In genomic region chr6:138248878-138249277, GRCh38 we compare ENCODE assay signal across 1 cellular context.
TF ChIP-seq lines count a peak whose summit lies in the region.

No MANE protein-coding gene starts in this region.

TF ChIP-seq in HepG2, 621 proteins besides CTCF, POLR2A, EP300 and RAD21 (continued from another document and continues in another):
- TF ChIP-seq ZHX1 (CRISPR knock-in tag; IDR thresholded peaks at IDR 0.05; ENCODE audit: low read depth) (no peak), NFKBIZ (CRISPR knock-in tag; IDR thresholded peaks at IDR 0.05) (0 out of 2 replicates have a peak, but pooled peaks have one; percentile 56), SAP130 (CRISPR knock-in tag; IDR thresholded peaks at IDR 0.05; ENCODE audit: low read depth) (peak; percentile 84), PRPF4 (IDR thresholded peaks at IDR 0.05; ENCODE audit: low read depth, low read length, poor library complexity, severe bottlenecking) (no peak), MED1 (CRISPR knock-in tag; IDR thresholded peaks at IDR 0.05) (peak; percentile 86), GZF1 (CRISPR knock-in tag; IDR thresholded peaks at IDR 0.05) (no peak), KDM4B (CRISPR knock-in tag; IDR thresholded peaks at IDR 0.05) (peak; percentile 63; the same call in 1 of the 2 replicates), MTA1 (CRISPR knock-in tag; IDR thresholded peaks at IDR 0.05; ENCODE audit: borderline replicate concordance) (no peak), ZFP36 (IDR thresholded peaks at IDR 0.05; ENCODE audit: borderline replicate concordance, low read depth, low read length, partially characterized antibody) (no peak), ATF2 (CRISPR knock-in tag; IDR thresholded peaks at IDR 0.05) (peak; percentile 19; the same call in 1 of the 2 replicates), FOXK2 (IDR thresholded peaks at IDR 0.05) (0 out of 2 replicates have a peak, but pooled peaks have one; percentile 43), ZNF335 (CRISPR knock-in tag; IDR thresholded peaks at IDR 0.05) (peak; percentile 82), ZNF468 (CRISPR knock-in tag; IDR thresholded peaks at IDR 0.05) (no peak), MAFF (IDR thresholded peaks at IDR 0.05; ENCODE audit: low read depth, low read length) (no peak), ATF4 (CRISPR knock-in tag; IDR thresholded peaks at IDR 0.05) (peak in 1 of 2 experiments; percentile 46; a peak in 1 of 4 replicates), ELF3 (CRISPR knock-in tag; IDR thresholded peaks at IDR 0.05) (peak; percentile 78), TBL1XR1 (IDR thresholded peaks at IDR 0.05; ENCODE audit: borderline replicate concordance, low read length, partially characterized antibody) (peak; percentile 99), FOXJ3 (CRISPR knock-in tag; IDR thresholded peaks at IDR 0.05; ENCODE audit: borderline replicate concordance) (peak; percentile 83; the same call in 1 of the 2 replicates), ZNF878 (CRISPR knock-in tag; IDR thresholded peaks at IDR 0.05) (0 out of 2 replicates have a peak, but pooled peaks have one; percentile 66), RXRA (CRISPR knock-in tag; IDR thresholded peaks at IDR 0.05) (peak; percentile 40; the same call in 1 of the 2 replicates), ZNF225 (CRISPR knock-in tag; IDR thresholded peaks at IDR 0.05) (no peak), MLX (CRISPR knock-in tag; IDR thresholded peaks at IDR 0.05) (0 out of 2 replicates have a peak, but pooled peaks have one; percentile 43), MIER3 (CRISPR knock-in tag; IDR thresholded peaks at IDR 0.05; ENCODE audit: borderline replicate concordance) (peak; percentile 68; the same call in 1 of the 2 replicates), SOX5 (CRISPR knock-in tag; IDR thresholded peaks at IDR 0.05; ENCODE audit: borderline replicate concordance) (peak; percentile 93), MYPOP (CRISPR knock-in tag; IDR thresholded peaks at IDR 0.05) (peak; percentile 42; the same call in 1 of the 2 replicates), ZNF142 (CRISPR knock-in tag; IDR thresholded peaks at IDR 0.05) (0 out of 2 replicates have a peak, but pooled peaks have one; percentile 41), TBX3 (IDR thresholded peaks at IDR 0.05; ENCODE audit: borderline replicate concordance) (peak; percentile 93), FOSL1 (CRISPR knock-in tag; IDR thresholded peaks at IDR 0.05; ENCODE audit: borderline replicate concordance) (no peak), YEATS2 (CRISPR knock-in tag; IDR thresholded peaks at IDR 0.05; ENCODE audit: borderline replicate concordance) (no peak), PHF21A (CRISPR knock-in tag; IDR thresholded peaks at IDR 0.05) (no peak; the same call in 1 of the 2 replicates)
- TF ChIP-seq, protein P1, sequence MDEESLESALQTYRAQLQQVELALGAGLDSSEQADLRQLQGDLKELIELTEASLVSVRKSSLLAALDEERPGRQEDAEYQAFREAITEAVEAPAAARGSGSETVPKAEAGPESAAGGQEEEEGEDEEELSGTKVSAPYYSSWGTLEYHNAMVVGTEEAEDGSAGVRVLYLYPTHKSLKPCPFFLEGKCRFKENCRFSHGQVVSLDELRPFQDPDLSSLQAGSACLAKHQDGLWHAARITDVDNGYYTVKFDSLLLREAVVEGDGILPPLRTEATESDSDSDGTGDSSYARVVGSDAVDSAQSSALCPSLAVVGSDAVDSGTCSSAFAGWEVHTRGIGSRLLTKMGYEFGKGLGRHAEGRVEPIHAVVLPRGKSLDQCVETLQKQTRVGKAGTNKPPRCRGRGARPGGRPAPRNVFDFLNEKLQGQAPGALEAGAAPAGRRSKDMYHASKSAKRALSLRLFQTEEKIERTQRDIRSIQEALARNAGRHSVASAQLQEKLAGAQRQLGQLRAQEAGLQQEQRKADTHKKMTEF (CRISPR knock-in tag; IDR thresholded peaks at IDR 0.05), result peak; percentile 92
- TF ChIP-seq, protein P2, sequence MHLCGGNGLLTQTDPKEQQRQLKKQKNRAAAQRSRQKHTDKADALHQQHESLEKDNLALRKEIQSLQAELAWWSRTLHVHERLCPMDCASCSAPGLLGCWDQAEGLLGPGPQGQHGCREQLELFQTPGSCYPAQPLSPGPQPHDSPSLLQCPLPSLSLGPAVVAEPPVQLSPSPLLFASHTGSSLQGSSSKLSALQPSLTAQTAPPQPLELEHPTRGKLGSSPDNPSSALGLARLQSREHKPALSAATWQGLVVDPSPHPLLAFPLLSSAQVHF (CRISPR knock-in tag; IDR thresholded peaks at IDR 0.05), result no peak
- TF ChIP-seq, protein P3, sequence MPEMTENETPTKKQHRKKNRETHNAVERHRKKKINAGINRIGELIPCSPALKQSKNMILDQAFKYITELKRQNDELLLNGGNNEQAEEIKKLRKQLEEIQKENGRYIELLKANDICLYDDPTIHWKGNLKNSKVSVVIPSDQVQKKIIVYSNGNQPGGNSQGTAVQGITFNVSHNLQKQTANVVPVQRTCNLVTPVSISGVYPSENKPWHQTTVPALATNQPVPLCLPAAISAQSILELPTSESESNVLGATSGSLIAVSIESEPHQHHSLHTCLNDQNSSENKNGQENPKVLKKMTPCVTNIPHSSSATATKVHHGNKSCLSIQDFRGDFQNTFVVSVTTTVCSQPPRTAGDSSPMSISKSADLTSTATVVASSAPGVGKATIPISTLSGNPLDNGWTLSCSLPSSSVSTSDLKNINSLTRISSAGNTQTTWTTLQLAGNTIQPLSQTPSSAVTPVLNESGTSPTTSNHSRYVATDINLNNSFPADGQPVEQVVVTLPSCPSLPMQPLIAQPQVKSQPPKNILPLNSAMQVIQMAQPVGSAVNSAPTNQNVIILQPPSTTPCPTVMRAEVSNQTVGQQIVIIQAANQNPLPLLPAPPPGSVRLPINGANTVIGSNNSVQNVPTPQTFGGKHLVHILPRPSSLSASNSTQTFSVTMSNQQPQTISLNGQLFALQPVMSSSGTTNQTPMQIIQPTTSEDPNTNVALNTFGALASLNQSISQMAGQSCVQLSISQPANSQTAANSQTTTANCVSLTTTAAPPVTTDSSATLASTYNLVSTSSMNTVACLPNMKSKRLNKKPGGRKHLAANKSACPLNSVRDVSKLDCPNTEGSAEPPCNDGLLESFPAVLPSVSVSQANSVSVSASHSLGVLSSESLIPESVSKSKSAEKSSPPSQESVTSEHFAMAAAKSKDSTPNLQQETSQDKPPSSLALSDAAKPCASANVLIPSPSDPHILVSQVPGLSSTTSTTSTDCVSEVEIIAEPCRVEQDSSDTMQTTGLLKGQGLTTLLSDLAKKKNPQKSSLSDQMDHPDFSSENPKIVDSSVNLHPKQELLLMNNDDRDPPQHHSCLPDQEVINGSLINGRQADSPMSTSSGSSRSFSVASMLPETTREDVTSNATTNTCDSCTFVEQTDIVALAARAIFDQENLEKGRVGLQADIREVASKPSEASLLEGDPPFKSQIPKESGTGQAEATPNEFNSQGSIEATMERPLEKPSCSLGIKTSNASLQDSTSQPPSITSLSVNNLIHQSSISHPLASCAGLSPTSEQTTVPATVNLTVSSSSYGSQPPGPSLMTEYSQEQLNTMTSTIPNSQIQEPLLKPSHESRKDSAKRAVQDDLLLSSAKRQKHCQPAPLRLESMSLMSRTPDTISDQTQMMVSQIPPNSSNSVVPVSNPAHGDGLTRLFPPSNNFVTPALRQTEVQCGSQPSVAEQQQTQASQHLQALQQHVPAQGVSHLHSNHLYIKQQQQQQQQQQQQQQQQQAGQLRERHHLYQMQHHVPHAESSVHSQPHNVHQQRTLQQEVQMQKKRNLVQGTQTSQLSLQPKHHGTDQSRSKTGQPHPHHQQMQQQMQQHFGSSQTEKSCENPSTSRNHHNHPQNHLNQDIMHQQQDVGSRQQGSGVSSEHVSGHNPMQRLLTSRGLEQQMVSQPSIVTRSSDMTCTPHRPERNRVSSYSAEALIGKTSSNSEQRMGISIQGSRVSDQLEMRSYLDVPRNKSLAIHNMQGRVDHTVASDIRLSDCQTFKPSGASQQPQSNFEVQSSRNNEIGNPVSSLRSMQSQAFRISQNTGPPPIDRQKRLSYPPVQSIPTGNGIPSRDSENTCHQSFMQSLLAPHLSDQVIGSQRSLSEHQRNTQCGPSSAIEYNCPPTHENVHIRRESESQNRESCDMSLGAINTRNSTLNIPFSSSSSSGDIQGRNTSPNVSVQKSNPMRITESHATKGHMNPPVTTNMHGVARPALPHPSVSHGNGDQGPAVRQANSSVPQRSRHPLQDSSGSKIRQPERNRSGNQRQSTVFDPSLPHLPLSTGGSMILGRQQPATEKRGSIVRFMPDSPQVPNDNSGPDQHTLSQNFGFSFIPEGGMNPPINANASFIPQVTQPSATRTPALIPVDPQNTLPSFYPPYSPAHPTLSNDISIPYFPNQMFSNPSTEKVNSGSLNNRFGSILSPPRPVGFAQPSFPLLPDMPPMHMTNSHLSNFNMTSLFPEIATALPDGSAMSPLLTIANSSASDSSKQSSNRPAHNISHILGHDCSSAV (CRISPR knock-in tag; IDR thresholded peaks at IDR 0.05; ENCODE audit: borderline replicate concordance), result 0 out of 2 replicates have a peak, but pooled peaks have one; percentile 33
